22 cellular contexts compared by ENCODE assay signal in the genomic region with DNA sequence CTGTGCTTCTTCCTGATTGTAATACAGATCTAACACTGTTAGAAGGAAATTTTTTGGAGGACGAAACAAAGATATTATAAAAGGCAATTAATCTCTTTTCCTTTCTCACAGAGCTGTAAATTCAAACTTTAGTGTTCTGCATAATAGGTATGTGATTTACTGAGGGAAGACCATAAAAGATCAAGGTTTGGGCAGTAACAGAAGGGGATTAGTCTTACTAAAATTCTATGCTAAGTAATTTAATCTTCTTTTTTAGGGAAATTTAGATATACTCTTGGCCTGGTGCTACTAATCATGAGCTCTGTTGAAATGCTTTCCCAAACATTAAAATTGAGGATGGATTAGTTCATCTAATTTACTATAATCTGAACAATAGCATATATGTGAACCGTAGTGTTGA. TPM values are rescaled to one million over a fixed set of nuclear protein-coding genes. Genes with fewer than 3 reads are reported as not detected.
DNase-seq lines count a peak whose midpoint lies in the region; ATAC-seq and TF ChIP-seq lines count a peak whose summit lies in the region.
"Had no signal": no experiment of that assay in that cellular context is flagged by ENCODE, and none has a peak within 500 bp of the region (broad histone marks: within the 10 kb centered on the region; RNA-seq: fewer than 3 reads in every experiment).

No MANE protein-coding gene starts in this region.

- H3K9me3 Mint-ChIP-seq in immature natural killer cell: no peaks in the 10 kb centered on the region
- H3K9me3 Mint-ChIP-seq: CD4-positive, CD25-positive, alpha-beta regulatory T cell; CD8-positive, alpha-beta T cell; GM23338; H9 had no signal

- H3K27ac Mint-ChIP-seq in immature natural killer cell: no peak overlapping the region
- H3K27ac Mint-ChIP-seq: B cell; CD4-positive, CD25-positive, alpha-beta regulatory T cell; CD8-positive, alpha-beta T cell; GM23338; H9 had no signal

- no peaks in the 10 kb centered on the region for H4K20me1 ChIP-seq in MM.1S (ENCODE audit: insufficient read depth, low read length)
- H4K20me1 ChIP-seq: BLaER1 had no signal

- H3K9ac ChIP-seq in MM.1S (ENCODE audit: low read length): peak overlapping the region; percentile 92
- peak overlapping the region; percentile 3 for H3K9ac ChIP-seq in SK-N-MC (ENCODE audit: insufficient read length)
- H3K9ac ChIP-seq: BLaER1 had no signal

- no peaks in the 10 kb centered on the region for H3K27me3 ChIP-seq in MM.1S (replicated peaks; ENCODE audit: insufficient read depth, low read length)

- no peaks in the 10 kb centered on the region for H3K9me3 ChIP-seq in MM.1S (replicated peaks; ENCODE audit: insufficient read depth, low read length)
- no peaks in the 10 kb centered on the region for H3K9me3 ChIP-seq in SK-N-MC (ENCODE audit: low read depth, low read length)
- H3K9me3 ChIP-seq: BLaER1, Caco-2 had no signal

- H3K4me1 Mint-ChIP-seq in immature natural killer cell: no peaks in the 10 kb centered on the region
- H3K4me1 Mint-ChIP-seq: CD4-positive, CD25-positive, alpha-beta regulatory T cell; H9 had no signal

- H3K4me3 ChIP-seq in MM.1S (ENCODE audit: low read length): peak overlapping the region; percentile 66
- H3K4me3 ChIP-seq in SK-N-MC: no peak overlapping the region
- H3K4me3 ChIP-seq: BLaER1, GM12878, GM23338 had no signal

- DNase-seq in SIG-M5 treated with dmso at 0.1 percent for 504 hours (lab: John Stamatoyannopoulos, UW; ENCODE audit: unreplicated experiment) (peak; percentile 15), SIG-M5 (lab: John Stamatoyannopoulos, UW) (no peak), MM.1S (peak; percentile 46), SK-N-MC (ENCODE audit: low read depth, low spot score) (no peak), hypothalamus (lab: John Stamatoyannopoulos, UW) (no peak), immature natural killer cell (no peak)
- DNase-seq: Caco-2; CD4-positive, CD25-positive, alpha-beta regulatory T cell; CD8-positive, alpha-beta T cell; DMS153; DND-41; EL; GDM1; H9 had no signal

- H3K27ac ChIP-seq in MM.1S (ENCODE audit: low read length): peak overlapping the region; percentile 89
- peak overlapping the region; percentile 96 for H3K27ac ChIP-seq in SK-N-MC
- H3K27ac ChIP-seq: 22Rv1, BLaER1, C4-2B had no signal

- no peak for ATAC-seq in HG02973 (IDR thresholded peaks at IDR 0.05; ENCODE audit: unreplicated experiment)
- ATAC-seq: CD8-positive, alpha-beta T cell; GM12878; GM23338; HCT116 had no signal

- H3K79me2 ChIP-seq in MM.1S (ENCODE audit: low read length): peaks cover 100% of the 10 kb centered on the region

- no peaks in the 10 kb centered on the region for H3K36me3 Mint-ChIP-seq in immature natural killer cell
- H3K36me3 Mint-ChIP-seq: CD4-positive, CD25-positive, alpha-beta regulatory T cell; CD8-positive, alpha-beta T cell had no signal

- no peaks in the 10 kb centered on the region for H3K36me3 ChIP-seq in MM.1S (replicated peaks; ENCODE audit: insufficient read depth, low read length)
- H3K36me3 ChIP-seq in SK-N-MC (ENCODE audit: insufficient read depth, low read length): no peaks in the 10 kb centered on the region
- H3K36me3 ChIP-seq: BLaER1 had no signal

- H3K4me3 Mint-ChIP-seq in immature natural killer cell: no peak overlapping the region
- H3K4me3 Mint-ChIP-seq: B cell; CD4-positive, CD25-positive, alpha-beta regulatory T cell; CD8-positive, alpha-beta T cell; GM23338; H9 had no signal

- TF ChIP-seq CTCF in MM.1S (IDR thresholded peaks at IDR 0.05; ENCODE audit: low read length): no peak

- no peaks in the 10 kb centered on the region for H3K9me2 ChIP-seq in MM.1S (replicated peaks; ENCODE audit: insufficient read depth, low read length)

- H3K4me2 ChIP-seq in MM.1S (ENCODE audit: low read depth, low read length): peak overlapping the region; percentile 82
- H3K4me2 ChIP-seq: BLaER1, GM23338 had no signal

- no peak overlapping the region for H2AFZ ChIP-seq in MM.1S (ENCODE audit: low read length)
- H2AFZ ChIP-seq: GM23338 had no signal

- peaks cover 51% of the 10 kb centered on the region for H3K4me1 ChIP-seq in MM.1S (ENCODE audit: low read length)
- H3K4me1 ChIP-seq: BLaER1, Caco-2 had no signal

- peaks cover 55% of the 10 kb centered on the region for H3F3A ChIP-seq in MM.1S (ENCODE audit: insufficient read depth, low read length)

- H3K27me3 Mint-ChIP-seq in immature natural killer cell (ENCODE audit: low read depth in 3 of 3): peaks cover 0 to 17% (median 4%) of the 10 kb centered on the region in 3 donors
- H3K27me3 Mint-ChIP-seq: B cell had no signal

RNA-seq across cellular contexts. Expression of a gene that starts 8.8 kb away (rescaled TPM):
- 1 to 10 TPM in 1 of 3 donors, under 1 TPM in 2; 0.91 to 2.4 (median 0.99) TPM for polyA plus RNA-seq in immature natural killer cell

RNA-seq across cellular contexts. Expression of a gene that starts 11.0 kb away (rescaled TPM):
- 10 to 100 TPM; 24.3 to 48.0 (median 42.0) TPM for polyA plus RNA-seq in immature natural killer cell

Comparison
In these comparisons a context has a peak if more than half of its experiments do, and no peak if none do; other contexts are left out.
1. DNase-seq: peak in SIG-M5 treated with dmso at 0.1 percent for 504 hours (single experiment) and MM.1S (single experiment); none in SIG-M5 (single experiment), SK-N-MC (single experiment), hypothalamus (0 of 51) and immature natural killer cell (0 of 3).